ENCODE assay signal across 9 cellular contexts in genomic region chr16:68737730-68738590, GRCh38. TPM values are rescaled to one million over a fixed set of nuclear protein-coding genes. Genes with fewer than 3 reads are reported as not detected.
DNase-seq lines count a peak whose midpoint lies in the region; ATAC-seq and TF ChIP-seq lines count a peak whose summit lies in the region.
"Had no signal": no experiment of that assay in that cellular context is flagged by ENCODE, and none has a peak within 500 bp of the region (broad histone marks: within the 10 kb centered on the region; RNA-seq: fewer than 3 reads in every experiment).

No MANE protein-coding gene starts in this region.

- TF ChIP-seq POLR2A in sigmoid colon (IDR thresholded peaks at IDR 0.05), result no peak

- no peaks in the 10 kb centered on the region for H3K36me3 ChIP-seq in sigmoid colon
- H3K36me3 ChIP-seq: HAP-1 had no signal

- TF ChIP-seq EP300 in sigmoid colon (IDR thresholded peaks at IDR 0.05), result no peak

- WGBS in sigmoid colon, 2 donors, result 4 to 19% methylated on average over 58 of the region's 58 CpGs

- TF ChIP-seq CTCF in RWPE1 (conservative IDR thresholded peaks at IDR 0.05; ENCODE audit: low read depth), result peak; percentile 64; the same call in 1 of the 2 replicates
- no peak for TF ChIP-seq CTCF in sigmoid colon (IDR thresholded peaks at IDR 0.05)

- H3K27ac ChIP-seq in RWPE1 (peak overlapping the region; percentile 32), sigmoid colon (peak overlapping the region in 1 of 4 donors; percentile 51)

- H3K4me3 ChIP-seq in iPS-11a (ENCODE audit: low read depth, low read length), result peak overlapping the region; percentile 73
- H3K4me3 ChIP-seq in sigmoid colon, result peak overlapping the region in 3 of 4 donors; percentile 30 to 36 (median 34)
- H3K4me3 ChIP-seq: HAP-1 had no signal

- peak; percentile 44 for DNase-seq in NCI-H146 (lab: John Stamatoyannopoulos, UW)
- DNase-seq in NCI-H146 treated with DMSO at 0.1 percent for 48 hours (lab: John Stamatoyannopoulos, UW; ENCODE audit: unreplicated experiment), result no peak
- peak; percentile 65 for DNase-seq in RWPE1 (ENCODE audit: low spot score)
- no peak for DNase-seq in sigmoid colon
- no peak for DNase-seq in EL
- DNase-seq in germinal center (ENCODE audit: low spot score), result no peak

- intact Hi-C loops in sigmoid colon (cut with DNase I), result no loop called here

- no peak for ATAC-seq in HG03439 (IDR thresholded peaks at IDR 0.05; ENCODE audit: unreplicated experiment)

- CTCF ChIA-PET in RWPE1 (lab: Yijun Ruan, JAX), result interaction anchor here (0.7 to 1.6 kb wide), 11 partner anchors 12 to 218 kb away, joined by 3 to 10 read pairs (median 3); no protein-coding TSS in a partner anchor

- POLR2A ChIA-PET in RWPE1 (lab: Yijun Ruan, JAX; ENCODE audit: low non-redundant PET), result interaction anchor here (1.0 to 1.3 kb wide), 3 partner anchors 12 to 36 kb away, joined by 3 to 10 read pairs (median 6); no protein-coding TSS in a partner anchor

- peaks cover 0 to 2% (median 0%) of the 10 kb centered on the region in 4 donors for H3K9me3 ChIP-seq in sigmoid colon
- H3K9me3 ChIP-seq: HAP-1 had no signal

- peaks cover 18 to 38% (median 30%) of the 10 kb centered on the region in 3 donors for H3K27me3 ChIP-seq in sigmoid colon

- H3K4me1 ChIP-seq in sigmoid colon, result peaks cover 0 to 16% (median 15%) of the 10 kb centered on the region in 4 donors

RNA-seq across cellular contexts. Expression of gene CDH1, which starts 0.9 kb away (rescaled TPM):
- 1 to 10 TPM in 2 of 4 donors, under 1 TPM in 1, not detected in 1; 0.14 to 1.4 (median 1.1) TPM for total RNA-seq in sigmoid colon
- 100 to 1,000 TPM in 1 of 3 donors, 10 to 100 TPM in 2; 29.4 to 163 (median 49.0) TPM for polyA plus RNA-seq in sigmoid colon

Comparison
In these comparisons a context has a peak if more than half of its experiments do, and no peak if none do; other contexts are left out.
1. DNase-seq: peak in NCI-H146 (single experiment) and RWPE1 (single experiment); none in NCI-H146 treated with DMSO at 0.1 percent for 48 hours (single experiment), sigmoid colon (single experiment), EL (single experiment) and germinal center (single experiment).